Comparison of ENCODE assay signal across 16 cellular contexts in the genomic region with DNA sequence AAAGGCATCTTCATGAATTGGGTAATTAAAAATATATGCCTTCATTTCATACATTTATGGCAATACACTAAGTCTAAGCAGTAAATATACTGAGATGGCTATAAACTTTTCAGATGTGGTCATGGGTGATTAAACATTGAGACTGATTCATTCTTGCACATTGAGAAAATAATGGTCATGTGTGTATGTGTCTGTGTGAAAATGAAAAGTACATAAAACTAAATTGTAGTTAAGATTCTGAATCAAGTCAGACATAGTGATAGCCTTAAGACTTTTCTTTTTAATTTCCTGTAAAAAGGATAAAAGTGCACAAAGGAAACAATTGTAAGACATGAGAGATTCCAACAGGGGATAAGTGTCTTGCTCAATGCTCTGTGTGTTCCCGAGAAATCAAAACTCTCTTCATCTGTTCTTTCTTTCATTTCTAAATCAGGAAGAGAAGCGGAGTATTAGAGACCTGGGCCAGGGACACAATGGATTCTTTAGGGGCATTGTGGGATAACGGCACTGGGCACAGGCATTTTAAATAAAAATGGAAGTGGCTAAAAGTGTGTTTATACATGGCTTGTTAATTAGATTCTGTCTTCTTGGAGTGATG.
DNase-seq lines count a peak whose midpoint lies in the region; ATAC-seq lines count a peak whose summit lies in the region.
"Had no signal": no experiment of that assay in that cellular context is flagged by ENCODE, and none has a peak within 500 bp of the region (broad histone marks: within the 10 kb centered on the region; RNA-seq: fewer than 3 reads in every experiment).

No MANE protein-coding gene starts in this region.

- DNase-seq in activated CD4-positive, alpha-beta T cell treated with anti-CD3 and anti-CD28 coated beads for 36 hours: no peak
- DNase-seq in activated CD4-positive, alpha-beta T cell treated with anti-CD3 and anti-CD28 coated beads, Interleukin-2, amount 50 U/mL, for 4 hours: no peak
- DNase-seq in kidney tubule cell (ENCODE audit: low spot score) (peak; percentile 35), NCI-H2227 treated with DMSO at 0.1 percent for 48 hours (lab: John Stamatoyannopoulos, UW) (no peak), DMS79 treated with DMSO at 0.1 percent for 48 hours (lab: John Stamatoyannopoulos, UW) (no peak)
- DNase-seq: activated CD8-positive, alpha-beta T cell treated with anti-CD3 and anti-CD28 coated beads, Interleukin-2, amount 10 ng/mL, durations not matched to agents 7 days and 5 days; activated effector memory CD4-positive, alpha-beta T cell treated with anti-CD3 and anti-CD28 coated beads, Interleukin-2, amount 50 U/mL, for 16 hours; CD8-positive, alpha-beta T cell; immature natural killer cell; NCI-H1436 treated with DMSO at 0.1 percent for 48 hours; NCI-H446; posterior cingulate gyrus had no signal

- ATAC-seq in activated CD4-positive, alpha-beta T cell treated with anti-CD3 and anti-CD28 coated beads for 36 hours: peak; percentile 53
- ATAC-seq in activated T-helper 17 cell treated with anti-CD3 and anti-CD28 coated beads, Interleukin-2, amount 50 U/mL, for 72 hours (replicated peaks): peak; percentile 46
- ATAC-seq in HG03565 (IDR thresholded peaks at IDR 0.05; ENCODE audit: unreplicated experiment): no peak
- ATAC-seq: activated CD8-positive, alpha-beta T cell treated with anti-CD3 and anti-CD28 coated beads, Interleukin-2, amount 10 ng/mL, durations not matched to agents 7 days and 5 days; CD8-positive, alpha-beta T cell had no signal

- H3K36me3 Mint-ChIP-seq in activated CD4-positive, alpha-beta T cell treated with anti-CD3 and anti-CD28 coated beads for 36 hours (ENCODE audit: low read depth): peaks cover 7% of the 10 kb centered on the region
- H3K36me3 Mint-ChIP-seq in activated T-helper 17 cell treated with anti-CD3 and anti-CD28 coated beads, Interleukin-2, amount 50 U/mL, for 72 hours (ENCODE audit: low read depth): no peaks in the 10 kb centered on the region
- H3K36me3 Mint-ChIP-seq: CD8-positive, alpha-beta T cell had no signal

- peaks cover 2% of the 10 kb centered on the region for H3K27me3 Mint-ChIP-seq in activated CD4-positive, alpha-beta T cell treated with anti-CD3 and anti-CD28 coated beads for 36 hours
- no peaks in the 10 kb centered on the region for H3K27me3 Mint-ChIP-seq in activated T-helper 17 cell treated with anti-CD3 and anti-CD28 coated beads, Interleukin-2, amount 50 U/mL, for 72 hours
- H3K27me3 Mint-ChIP-seq: IgD-negative memory B cell had no signal

- peak overlapping the region in 12 of 21 experiments; percentile 1 to 63 (median 42) for H3K27ac ChIP-seq in skin epidermis

- H3K4me3 Mint-ChIP-seq in activated CD4-positive, alpha-beta T cell treated with anti-CD3 and anti-CD28 coated beads for 36 hours: no peak overlapping the region
- no peak overlapping the region for H3K4me3 Mint-ChIP-seq in activated T-helper 17 cell treated with anti-CD3 and anti-CD28 coated beads, Interleukin-2, amount 50 U/mL, for 72 hours
- H3K4me3 Mint-ChIP-seq: activated CD8-positive, alpha-beta T cell treated with anti-CD3 and anti-CD28 coated beads, Interleukin-2, amount 10 ng/mL, durations not matched to agents 7 days and 5 days; CD8-positive, alpha-beta T cell; IgD-negative memory B cell; immature natural killer cell had no signal

- peaks cover 2% of the 10 kb centered on the region for H3K4me1 Mint-ChIP-seq in activated CD4-positive, alpha-beta T cell treated with anti-CD3 and anti-CD28 coated beads for 36 hours
- H3K4me1 Mint-ChIP-seq in activated T-helper 17 cell treated with anti-CD3 and anti-CD28 coated beads, Interleukin-2, amount 50 U/mL, for 72 hours: no peaks in the 10 kb centered on the region
- H3K4me1 Mint-ChIP-seq: IgD-negative memory B cell, immature natural killer cell had no signal

- POLR2A ChIA-PET in activated CD4-positive, alpha-beta T cell treated with anti-CD3 and anti-CD28 coated beads for 36 hours (lab: Charles Lee): no interaction called here

- H3K9me3 Mint-ChIP-seq in activated CD4-positive, alpha-beta T cell treated with anti-CD3 and anti-CD28 coated beads for 36 hours (ENCODE audit: low read depth): peaks cover 18% of the 10 kb centered on the region
- peaks cover 7% of the 10 kb centered on the region for H3K9me3 Mint-ChIP-seq in activated T-helper 17 cell treated with anti-CD3 and anti-CD28 coated beads, Interleukin-2, amount 50 U/mL, for 72 hours

- no peak overlapping the region for H3K4me3 ChIP-seq in skin epidermis

- intact Hi-C loops in activated CD4-positive, alpha-beta T cell treated with anti-CD3 and anti-CD28 coated beads for 36 hours (cut with DNase I, micrococcal nuclease): no loop called here

- CTCF ChIA-PET in activated CD4-positive, alpha-beta T cell treated with anti-CD3 and anti-CD28 coated beads for 36 hours (lab: Charles Lee): interaction anchor here (1.3 to 2.3 kb wide), 2 partner anchors 29 to 31 kb away, joined by 4 to 6 read pairs; no protein-coding TSS in a partner anchor

- no peak overlapping the region for H3K27ac Mint-ChIP-seq in activated CD4-positive, alpha-beta T cell treated with anti-CD3 and anti-CD28 coated beads for 36 hours
- H3K27ac Mint-ChIP-seq in activated T-helper 17 cell treated with anti-CD3 and anti-CD28 coated beads, Interleukin-2, amount 50 U/mL, for 72 hours: no peak overlapping the region
- H3K27ac Mint-ChIP-seq: activated CD8-positive, alpha-beta T cell treated with anti-CD3 and anti-CD28 coated beads, Interleukin-2, amount 10 ng/mL, durations not matched to agents 7 days and 5 days; CD8-positive, alpha-beta T cell; IgD-negative memory B cell; immature natural killer cell had no signal
